ENCODE assay signal across 9 cellular contexts in the genomic region with DNA sequence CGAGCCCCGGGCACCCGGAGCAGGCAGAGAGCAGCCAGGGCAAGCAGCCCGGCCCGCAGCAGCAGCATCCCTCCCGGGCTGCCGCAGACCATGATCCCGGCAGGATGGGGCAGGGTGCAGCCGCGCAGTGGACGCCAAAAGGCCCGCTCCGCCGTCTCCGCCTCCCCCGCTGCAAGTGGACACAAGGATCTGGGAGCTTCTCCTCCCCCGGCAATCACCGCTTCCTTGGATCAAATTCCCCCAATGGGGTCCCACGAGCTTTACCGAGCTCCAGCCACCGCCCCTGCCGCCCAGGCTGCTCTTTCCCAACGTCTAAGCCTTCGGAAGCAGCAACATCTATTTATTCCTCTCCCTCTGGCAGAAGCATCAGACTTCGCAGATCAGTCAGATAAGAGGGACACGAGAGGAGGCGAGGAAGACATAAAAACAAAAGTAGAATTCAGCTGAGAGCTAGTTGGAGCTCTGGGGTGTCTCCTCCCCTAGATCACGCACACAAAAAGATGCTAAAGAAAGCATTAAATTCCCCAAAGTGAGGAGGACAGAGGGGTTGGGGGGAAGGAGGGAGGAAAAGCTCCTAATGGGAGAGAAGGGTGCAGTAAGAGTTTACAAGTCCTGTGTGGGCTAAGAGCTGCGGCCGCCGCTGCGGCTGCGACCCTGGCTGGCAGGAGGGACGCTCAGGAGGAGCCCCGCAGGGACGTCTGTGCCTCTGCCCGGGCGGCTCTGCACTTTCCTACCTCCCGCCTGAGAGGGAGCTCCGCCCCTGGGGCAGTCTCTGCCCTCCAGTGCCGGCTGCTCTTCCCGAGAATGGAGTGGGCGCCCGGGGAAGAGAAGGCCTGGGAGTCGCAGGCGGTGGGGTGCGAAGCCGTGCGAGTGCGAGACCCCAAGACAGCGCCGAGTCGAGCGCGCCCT. TPM values are rescaled to one million over a fixed set of nuclear protein-coding genes. Genes with fewer than 3 reads are reported as not detected.
A peak's percentile ranks its signal among the peaks of the same experiment; 100 is the strongest.
DNase-seq lines count a peak whose midpoint lies in the region; ATAC-seq and TF ChIP-seq lines count a peak whose summit lies in the region.
"Had no signal": no experiment of that assay in that cellular context is flagged by ENCODE, and none has a peak within 500 bp of the region (broad histone marks: within the 10 kb centered on the region; RNA-seq: fewer than 3 reads in every experiment).

A gene with protein sequence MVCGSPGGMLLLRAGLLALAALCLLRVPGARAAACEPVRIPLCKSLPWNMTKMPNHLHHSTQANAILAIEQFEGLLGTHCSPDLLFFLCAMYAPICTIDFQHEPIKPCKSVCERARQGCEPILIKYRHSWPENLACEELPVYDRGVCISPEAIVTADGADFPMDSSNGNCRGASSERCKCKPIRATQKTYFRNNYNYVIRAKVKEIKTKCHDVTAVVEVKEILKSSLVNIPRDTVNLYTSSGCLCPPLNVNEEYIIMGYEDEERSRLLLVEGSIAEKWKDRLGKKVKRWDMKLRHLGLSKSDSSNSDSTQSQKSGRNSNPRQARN (minus strand): TSS at position 177 of the 909 bp plus-strand sequence. CDS start 85 bp downstream, at position 92.

- no peak for TF ChIP-seq CTCF in foreskin fibroblast (IDR thresholded peaks at IDR 0.05; ENCODE audit: low read depth, low read length)
- TF ChIP-seq CTCF in nephron progenitor cell (IDR thresholded peaks at IDR 0.05), result no peak

- H3K4me1 Mint-ChIP-seq in activated T-cell treated with anti-CD3 and anti-CD28 coated beads, Interleukin-2, amount 50 U/mL, for 4 hours (ENCODE audit: low read depth), result peaks cover 14% of the 10 kb centered on the region
- H3K4me1 Mint-ChIP-seq in nephron progenitor cell, result peaks cover 62% of the 10 kb centered on the region

- ATAC-seq in HG02588 (IDR thresholded peaks at IDR 0.05; ENCODE audit: unreplicated experiment) (peak; percentile 57), GM18502 (IDR thresholded peaks at IDR 0.05; ENCODE audit: poor library complexity, unreplicated experiment) (no peak), GM18505 (IDR thresholded peaks at IDR 0.05; ENCODE audit: unreplicated experiment) (no peak)
- ATAC-seq in activated T-cell treated with anti-CD3 and anti-CD28 coated beads, Interleukin-2, amount 50 U/mL, for 4 hours, result peak; percentile 54 to 61

- peak within 1 kb of the TSS; percentile 60 for H3K4me3 Mint-ChIP-seq in activated T-cell treated with anti-CD3 and anti-CD28 coated beads, Interleukin-2, amount 50 U/mL, for 4 hours
- peak within 1 kb of the TSS; percentile 87 for H3K4me3 Mint-ChIP-seq in nephron progenitor cell
- H3K4me3 Mint-ChIP-seq: dendritic cell treated with granulocyte-macrophage colony-stimulating factor and Interleukin-4, amounts not matched to agents 40 ng/mL and 50 ng/mL, for 4 days had no signal

- peaks cover 61% of the 10 kb centered on the region for H3K27me3 Mint-ChIP-seq in activated T-cell treated with anti-CD3 and anti-CD28 coated beads, Interleukin-2, amount 50 U/mL, for 4 hours (ENCODE audit: low read depth)
- H3K27me3 Mint-ChIP-seq in nephron progenitor cell (ENCODE audit: low read depth, poor library complexity), result peaks cover 21% of the 10 kb centered on the region

- peak within 1 kb of the TSS; percentile 52 to 69 for H3K4me3 ChIP-seq in foreskin fibroblast (ENCODE audit: low read depth in 1 of 2, low read length in 2 of 2)

- no peaks in the 10 kb centered on the region for H3K9me3 Mint-ChIP-seq in activated T-cell treated with anti-CD3 and anti-CD28 coated beads, Interleukin-2, amount 50 U/mL, for 4 hours
- H3K9me3 Mint-ChIP-seq in nephron progenitor cell, result no peaks in the 10 kb centered on the region
- H3K9me3 Mint-ChIP-seq: dendritic cell treated with granulocyte-macrophage colony-stimulating factor and Interleukin-4, amounts not matched to agents 40 ng/mL and 50 ng/mL, for 4 days had no signal

- no peak within 1 kb of the TSS for H3K27ac Mint-ChIP-seq in nephron progenitor cell
- H3K27ac Mint-ChIP-seq: dendritic cell treated with granulocyte-macrophage colony-stimulating factor and Interleukin-4, amounts not matched to agents 40 ng/mL and 50 ng/mL, for 4 days had no signal

- DNase-seq in AG20443 (ENCODE audit: low spot score), result peak; percentile 78
- no peak for DNase-seq in activated T-cell treated with anti-CD3 and anti-CD28 coated beads, Interleukin-2, amount 50 U/mL, for 4 hours
- DNase-seq in foreskin fibroblast, result peak; percentile 62 to 85
- peak; percentile 79 for DNase-seq in nephron progenitor cell
- DNase-seq in NK-92 (lab: John Stamatoyannopoulos, UW; ENCODE audit: unreplicated experiment), result no peak

- TF ChIP-seq POLR2A in GM18505 (IDR thresholded peaks at IDR 0.05; ENCODE audit: borderline replicate concordance, extremely low read depth, insufficient read depth, insufficient read length), result no peak

- H3K36me3 Mint-ChIP-seq in activated T-cell treated with anti-CD3 and anti-CD28 coated beads, Interleukin-2, amount 50 U/mL, for 4 hours (ENCODE audit: insufficient read depth), result no peaks in the 10 kb centered on the region
- H3K36me3 Mint-ChIP-seq in nephron progenitor cell (ENCODE audit: low read depth), result no peaks in the 10 kb centered on the region

RNA-seq across cellular contexts. Expression of the gene that starts here (rescaled TPM):
- total RNA-seq in activated T-cell treated with anti-CD3 and anti-CD28 coated beads, Interleukin-2, amount 50 U/mL, for 4 hours, result not detected

Comparison
In these comparisons a context has a peak if more than half of its experiments do, and no peak if none do; other contexts are left out.
1. Peak in ATAC-seq in activated T-cell treated with anti-CD3 and anti-CD28 coated beads, Interleukin-2, amount 50 U/mL, for 4 hours; RNA of the gene not detected or under 1 TPM.
2. DNase-seq: peak in AG20443 (single experiment), foreskin fibroblast (2 of 2) and nephron progenitor cell (single experiment); none in activated T-cell treated with anti-CD3 and anti-CD28 coated beads, Interleukin-2, amount 50 U/mL, for 4 hours (single experiment) and NK-92 (single experiment).